In genomic region chr2:188571543-188571942, GRCh38 we compare ENCODE assay signal across 23 cellular contexts.
DNase-seq lines count a peak whose midpoint lies in the region; ATAC-seq, FAIRE-seq and TF ChIP-seq lines count a peak whose summit lies in the region.
"Had no signal": no experiment of that assay in that cellular context is flagged by ENCODE, and none has a peak within 500 bp of the region (broad histone marks: within the 10 kb centered on the region; RNA-seq: fewer than 3 reads in every experiment).

No MANE protein-coding gene starts in this region.

- ATAC-seq in HepG2 (no peak), right lobe of liver (no peak), K562 (no peak)
- ATAC-seq: Panc1 had no signal

- H3K36me3 ChIP-seq in HepG2 (replicated peaks in 1 of 2; ENCODE audit: control insufficient read depth in 1 of 2, insufficient read depth in 2 of 2, low read length in 2 of 2) (no peaks in the 10 kb centered on the region), right lobe of liver (no peaks in the 10 kb centered on the region), K562 (ENCODE audit: control insufficient read depth, insufficient read depth, low read length) (peaks cover 5% of the 10 kb centered on the region; the same call in 1 of the 3 replicates)

- H3K27ac ChIP-seq in HepG2 (ENCODE audit: extremely low read length, insufficient read depth, low read length) (no peak overlapping the region), right lobe of liver (no peak overlapping the region), K562 (ENCODE audit: extremely low read depth, low read depth, low read length) (no peak overlapping the region)
- H3K27ac ChIP-seq: HL-60, RWPE1 had no signal

- intact Hi-C loops in HepG2 (cut with micrococcal nuclease; ENCODE audit: unreplicated experiment) = no loop called here
- intact Hi-C loops in right lobe of liver (cut with DNase I) = no loop called here
- intact Hi-C loops in K562 (cut with micrococcal nuclease) = no loop called here

- H3K79me2 ChIP-seq in HepG2 (ENCODE audit: insufficient read depth, low read length) (no peaks in the 10 kb centered on the region), K562 (ENCODE audit: control insufficient read depth, insufficient read depth, low read length) (no peaks in the 10 kb centered on the region)

- H3K4me3 ChIP-seq in HepG2 (replicated peaks in 1 of 3; ENCODE audit: insufficient read depth in 1 of 3, low read depth in 2 of 3, low read length in 3 of 3) (no peak overlapping the region), right lobe of liver (no peak overlapping the region), K562 (no peak overlapping the region), fibroblast of villous mesenchyme (ENCODE audit: low read depth, low read length) (no peak overlapping the region)
- H3K4me3 ChIP-seq: MG63 had no signal

- no peak overlapping the region for H3K9ac ChIP-seq in HepG2 (ENCODE audit: insufficient read depth, low read depth, low read length)
- H3K9ac ChIP-seq in K562 (ENCODE audit: insufficient read depth in 1 of 2, low read depth in 2 of 2, low read length in 2 of 2) = no peak overlapping the region

- DNase-seq in HepG2 (ENCODE audit: low spot score) (no peak), right lobe of liver (no peak), K562 (ENCODE audit: extremely low read depth in 1 of 4, low spot score in 3 of 4) (no peak), fibroblast of villous mesenchyme (ENCODE audit: low read depth) (peak; percentile 51), SIG-M5 (lab: John Stamatoyannopoulos, UW) (no peak), NCI-H226 (no peak), NAMALWA (ENCODE audit: low spot score) (no peak)
- DNase-seq in activated effector memory CD4-positive, alpha-beta T cell treated with Interleukin-2 at 50 U/mL for 16 hours = no peak
- DNase-seq: 8988T, Calu3, DMS153, DND-41, KG1, MG63, NCI-H2029 treated with DMSO at 0.1 percent for 48 hours, NCI-H69, SHP77 had no signal

- in situ Hi-C loops in HepG2 (cut with HindIII; ENCODE audit: extremely low pct_ligation_motif_present, low pct_unique_long_range_greater_than_20kb) (no loop called here), K562 (cut with MboI) (no loop called here)

- H3K27me3 ChIP-seq in HepG2 (ENCODE audit: control insufficient read depth in 1 of 2, insufficient read depth in 2 of 2, low read length in 2 of 2) (no peaks in the 10 kb centered on the region), right lobe of liver (no peaks in the 10 kb centered on the region), K562 (ENCODE audit: control insufficient read depth in 2 of 2, insufficient read depth in 2 of 2, low read length in 2 of 2) (no peaks in the 10 kb centered on the region)
- H3K27me3 ChIP-seq: MG63 had no signal

- no peak for FAIRE-seq in HepG2 (lab: Jason Lieb, UNC)
- FAIRE-seq in K562 (lab: Jason Lieb, UNC) = no peak
- FAIRE-seq: GM12892, GM19239, H54 had no signal

- H2AFZ ChIP-seq in HepG2 (ENCODE audit: low read length) (no peak overlapping the region), K562 (ENCODE audit: low read depth, low read length) (no peak overlapping the region)

- TF ChIP-seq RAD21 in HepG2 (CRISPR knock-in tag; IDR thresholded peaks at IDR 0.05) (no peak), K562 (CRISPR knock-in tag; conservative IDR thresholded peaks at IDR 0.05 in 1 of 2, IDR thresholded peaks at IDR 0.05 in 1 of 2) (no peak)

- WGBS in HepG2 (ENCODE audit: low lambda C conversion rate) = 5% methylated on average over 3 of the region's 3 CpGs
- 52% methylated on average over 3 of the region's 3 CpGs for WGBS in right lobe of liver (ENCODE audit: insufficient coverage, low coverage, low lambda C conversion rate, missing lambda C conversion rate)
- 72% methylated on average over 3 of the region's 3 CpGs for WGBS in K562 (ENCODE audit: insufficient coverage, low coverage, missing lambda C conversion rate)

- H3K9me3 ChIP-seq in HepG2 (ENCODE audit: low read length) (no peaks in the 10 kb centered on the region), right lobe of liver (no peaks in the 10 kb centered on the region), K562 (replicated peaks; ENCODE audit: control insufficient read depth, insufficient read depth, low read depth, low read length) (no peaks in the 10 kb centered on the region)
- H3K9me3 ChIP-seq: MG63 had no signal

- no peaks in the 10 kb centered on the region for H3K4me1 ChIP-seq in HepG2 (ENCODE audit: insufficient read depth, low read length)
- H3K4me1 ChIP-seq in right lobe of liver = no peaks in the 10 kb centered on the region
- H3K4me1 ChIP-seq in K562 (replicated peaks in 1 of 2; ENCODE audit: control insufficient read depth in 2 of 2, insufficient read depth in 2 of 2, low read length in 2 of 2) = no peaks in the 10 kb centered on the region

- BruUV-seq in HepG2 (replicated peaks; lab: Mats Ljungman, UMichigan) (no TSS peak), K562 (replicated peaks; lab: Mats Ljungman, UMichigan) (no TSS peak)

- no peaks in the 10 kb centered on the region for H3K9me1 ChIP-seq in K562 (ENCODE audit: control insufficient read depth, insufficient read depth, low read length)

- TF ChIP-seq POLR2A in HepG2 (IDR thresholded peaks at IDR 0.05; ENCODE audit: insufficient read depth in 1 of 2, low read depth in 2 of 2, low read length in 2 of 2) = no peak
- no peak for TF ChIP-seq POLR2A in right lobe of liver (IDR thresholded peaks at IDR 0.05)
- TF ChIP-seq POLR2A in K562 (conservative IDR thresholded peaks at IDR 0.05) = no peak

- no peaks in the 10 kb centered on the region for H4K20me1 ChIP-seq in HepG2 (ENCODE audit: insufficient read depth, low read length)
- no peaks in the 10 kb centered on the region for H4K20me1 ChIP-seq in K562 (replicated peaks; ENCODE audit: control insufficient read depth, insufficient read depth, low read length)

- POLR2A ChIA-PET in HepG2 (lab: Yijun Ruan, JAX) (no interaction called here), K562 (lab: Yijun Ruan, JAX) (no interaction called here)

- TF ChIP-seq CTCF in HepG2 (CRISPR knock-in tag; IDR thresholded peaks at IDR 0.05) (no peak), right lobe of liver (IDR thresholded peaks at IDR 0.05) (no peak), K562 (IDR thresholded peaks at IDR 0.05 in 2 of 3, conservative IDR thresholded peaks at IDR 0.05 in 1 of 3; ENCODE audit: insufficient read depth in 2 of 3, low read depth in 1 of 3, low read length in 3 of 3) (no peak), fibroblast of villous mesenchyme (IDR thresholded peaks at IDR 0.05; ENCODE audit: insufficient read depth, low read depth, low read length) (no peak)

- TF ChIP-seq EP300 in HepG2 (IDR thresholded peaks at IDR 0.05; ENCODE audit: low read depth in 2 of 2, low read length in 2 of 2) = no peak
- TF ChIP-seq EP300 in HepG2 (CRISPR knock-in tag; IDR thresholded peaks at IDR 0.05; ENCODE audit: borderline replicate concordance) = no peak
- TF ChIP-seq EP300 in K562 (IDR thresholded peaks at IDR 0.05; ENCODE audit: low read length) = no peak

- H3K4me2 ChIP-seq in HepG2 (ENCODE audit: low read depth, low read length) (no peak overlapping the region), K562 (ENCODE audit: insufficient read depth, low read length) (no peak overlapping the region)

- CTCF ChIA-PET in HepG2 (lab: Yijun Ruan, JAX; ENCODE audit: low intra/inter-chr PET ratio, low total read pairs) (no interaction called here), K562 (lab: Yijun Ruan, JAX; ENCODE audit: low intra/inter-chr PET ratio) (no interaction called here)

TF ChIP-seq in HepG2, 621 proteins besides CTCF, POLR2A, EP300 and RAD21:
- peak; percentile 30; the same call in 1 of the 2 replicates for TF ChIP-seq CEBPB (IDR thresholded peaks at IDR 0.05; ENCODE audit: borderline replicate concordance, low read depth, low read length)
- TF ChIP-seq ZUFSP (CRISPR knock-in tag; IDR thresholded peaks at IDR 0.05; ENCODE audit: borderline replicate concordance) = no peak

TF ChIP-seq in K562, 482 proteins besides CTCF, POLR2A, EP300 and RAD21 (continues in another document):
- no peak for TF ChIP-seq SRSF1 (IDR thresholded peaks at IDR 0.05; ENCODE audit: low read depth, low read length)
- no peak for TF ChIP-seq AFF4 (CRISPR knock-in tag; IDR thresholded peaks at IDR 0.05)
- TF ChIP-seq MCM7 (IDR thresholded peaks at IDR 0.05) = no peak
- no peak for TF ChIP-seq ZNF766 (CRISPR knock-in tag; conservative IDR thresholded peaks at IDR 0.05)
- TF ChIP-seq ZNF263 (CRISPR knock-in tag; IDR thresholded peaks at IDR 0.05; ENCODE audit: borderline replicate concordance) = no peak
- no peak for TF ChIP-seq SRSF7 (optimal IDR thresholded peaks at IDR 0.05; ENCODE audit: low read depth, low read length)
- no peak for TF ChIP-seq MAFG (tag; conservative IDR thresholded peaks at IDR 0.05)

Comparison
In these comparisons a context has a peak if more than half of its experiments do, and no peak if none do; other contexts are left out.
1. Of the 241 proteins assayed by ChIP-seq in both HepG2 and K562: peak only in HepG2: none; only in K562: none; in both: CEBPB; in neither: 239; mixed calls (peak in some experiments, not most) for 1.